In the genomic region with DNA sequence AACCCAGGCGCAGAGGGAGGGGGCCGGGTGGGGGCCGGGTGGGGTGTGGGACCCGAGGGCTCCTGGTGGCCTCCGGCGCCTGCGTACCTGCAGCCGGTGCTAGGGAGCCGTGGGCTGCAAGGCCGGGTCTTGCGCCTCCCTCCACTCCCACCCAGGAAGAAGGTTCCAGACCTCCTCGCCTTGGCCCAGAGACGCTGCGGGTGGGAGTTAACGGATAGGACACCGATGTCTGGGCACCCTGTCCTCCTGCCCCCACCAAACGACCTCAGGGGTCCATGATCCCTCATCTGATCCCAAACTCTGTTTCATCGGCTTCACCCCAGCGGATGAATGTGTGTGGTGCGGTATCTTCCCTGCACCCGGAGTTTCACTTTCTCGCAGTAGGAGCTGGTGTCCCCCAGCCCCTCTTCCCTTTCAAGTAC, we compare ENCODE assay signal across 8 cellular contexts. TPM values are rescaled to one million over a fixed set of nuclear protein-coding genes. Genes with fewer than 3 reads are reported as not detected.
DNase-seq lines count a peak whose midpoint lies in the region; ATAC-seq, FAIRE-seq and TF ChIP-seq lines count a peak whose summit lies in the region.

No MANE protein-coding gene starts in this region.

- 0 out of 2 replicates have a peak, but pooled peaks have one; percentile 8 for TF ChIP-seq CTCF in BJ (IDR thresholded peaks at IDR 0.05; ENCODE audit: insufficient read depth, low read depth, low read length)
- TF ChIP-seq CTCF in brain (conservative IDR thresholded peaks at IDR 0.05) = no peak
- no peak for TF ChIP-seq CTCF in omental fat pad (IDR thresholded peaks at IDR 0.05)

- peaks cover 60% of the 10 kb centered on the region for H3K4me1 Mint-ChIP-seq in brain

- DNase-seq in BJ (ENCODE audit: low read depth) (no peak), HTR-8/SVneo (ENCODE audit: insufficient read length, low spot score) (peak; percentile 37), lung microvascular endothelial cell (ENCODE audit: low read depth in 2 of 2) (peak; percentile 30 to 39), omental fat pad (ENCODE audit: low spot score) (no peak), LoVo (ENCODE audit: low spot score) (no peak)

- POLR2A ChIA-PET in BJ (lab: Charles Lee) = no interaction called here

- ATAC-seq in HG03571 (IDR thresholded peaks at IDR 0.05; ENCODE audit: unreplicated experiment) = no peak
- no peak for ATAC-seq in omental fat pad (ENCODE audit: low FRiP score)

- H3K27me3 ChIP-seq in BJ (ENCODE audit: control insufficient read depth, insufficient read depth, low read length) = peaks cover 4% of the 10 kb centered on the region

- peaks cover 40% of the 10 kb centered on the region for H3K27me3 Mint-ChIP-seq in brain

- 1% methylated on average over 22 of the region's 22 CpGs for WGBS in urinary bladder

- no peak for FAIRE-seq in HTR-8/SVneo (lab: Jason Lieb, UNC)

- H3K4me3 ChIP-seq in BJ (ENCODE audit: low read depth, low read length) (peak overlapping the region; percentile 69), urinary bladder (ENCODE audit: low read depth, low read length) (peak overlapping the region; percentile 59)

- H3K27ac Mint-ChIP-seq in brain = peak overlapping the region; percentile 47 to 93 (median 84)

- no peak overlapping the region for H3K27ac ChIP-seq in urinary bladder (ENCODE audit: low read depth)

- H3K36me3 ChIP-seq in BJ (ENCODE audit: control insufficient read depth, insufficient read depth, low read length) (peaks cover 6% of the 10 kb centered on the region; the same call in 1 of the 2 replicates), urinary bladder (ENCODE audit: insufficient read depth) (no peaks in the 10 kb centered on the region)

- H3K4me3 Mint-ChIP-seq in brain = peak overlapping the region; percentile 89 to 99 (median 92)

- H3K4me1 ChIP-seq in urinary bladder (ENCODE audit: insufficient read depth) = peaks cover 1% of the 10 kb centered on the region

- CTCF ChIA-PET in BJ (lab: Yijun Ruan, JAX) = no interaction called here

- H3K36me3 Mint-ChIP-seq in brain = peaks cover 20% of the 10 kb centered on the region

- H3K9me3 Mint-ChIP-seq in brain = peaks cover 2 to 25% (median 7%) of the 10 kb centered on the region in 5 experiments

RNA-seq across cellular contexts. Expression of gene MSX1, which starts 0.9 kb away (rescaled TPM):
- polyA plus RNA-seq in BJ (2011; rRNA removed) = 4.4 and 6.9 TPM in 2 replicates
- 0.26 and 0.71 TPM in 2 replicates for polyA minus RNA-seq in BJ (2011; rRNA and poly(A)+ RNA removed)
- 4.8 TPM for polyA plus RNA-seq in brain (ENCODE audit: insufficient read depth, low read depth, low replicate concordance)
- 0.40 and 2.0 TPM in 2 replicates for total RNA-seq in lung microvascular endothelial cell
- 4.7 TPM for total RNA-seq in urinary bladder
- polyA plus RNA-seq in urinary bladder = 15.2 TPM
- 10 to 100 TPM in 3 of 4 donors, 1 to 10 TPM in 1; 9.7 to 20.5 (median 14.2) TPM for total RNA-seq in omental fat pad

Comparison
In these comparisons a context has a peak if more than half of its experiments do, and no peak if none do; other contexts are left out.
1. DNase-seq: peak in HTR-8/SVneo (single experiment) and lung microvascular endothelial cell (2 of 2); none in BJ (single experiment), omental fat pad (single experiment) and LoVo (single experiment).